35 cellular contexts compared by ENCODE assay signal in genomic region chr13:27313742-27314141, GRCh38.
"Had no signal": no experiment of that assay in that cellular context is flagged by ENCODE, and none has a peak within 500 bp of the region (broad histone marks: within the 10 kb centered on the region; RNA-seq: fewer than 3 reads in every experiment).

No MANE protein-coding gene starts in this region.

- H3K36me3 ChIP-seq: MG63 had no signal

- H3K4me2 ChIP-seq: KMS-11 had no signal

- H3K9ac ChIP-seq: KMS-11 had no signal

- H3K9me3 ChIP-seq: MG63 had no signal

- DNase-seq: Karpas-422, Kasumi-1, MG63, MM.1S, MV-4-11, NCI-H1048, NCI-H1092, NCI-H1092 treated with DMSO at 0.1 percent for 48 hours, NCI-H1105, NCI-H1105 treated with DMSO at 0.1 percent for 48 hours, NCI-H1417 treated with DMSO at 0.1 percent for 48 hours, NCI-H1436, NCI-H1436 treated with DMSO at 0.1 percent for 48 hours, NCI-H146, NCI-H1694, NCI-H1694 treated with DMSO at 0.1 percent for 48 hours, NCI-H187, NCI-H187 treated with DMSO at 0.1 percent for 48 hours, NCI-H1930, NCI-H2029, NCI-H2029 treated with DMSO at 0.1 percent for 48 hours, NCI-H2081, NCI-H2081 treated with DMSO at 0.1 percent for 48 hours, NCI-H2107, NCI-H2171, NCI-H2171 treated with DMSO at 0.1 percent for 48 hours, NCI-H2227 treated with DMSO at 0.1 percent for 48 hours, NCI-H226, NCI-H345, NCI-H446, NCI-H446 treated with DMSO at 0.1 percent for 48 hours, NCI-H510A, NCI-H510A treated with DMSO at 0.1 percent for 48 hours, NCI-H524 had no signal

- H3K4me3 ChIP-seq: MG63 had no signal

- H3K27ac ChIP-seq: KMS-11 had no signal
